Comparison of ENCODE assay signal across 14 cellular contexts in the genomic region with DNA sequence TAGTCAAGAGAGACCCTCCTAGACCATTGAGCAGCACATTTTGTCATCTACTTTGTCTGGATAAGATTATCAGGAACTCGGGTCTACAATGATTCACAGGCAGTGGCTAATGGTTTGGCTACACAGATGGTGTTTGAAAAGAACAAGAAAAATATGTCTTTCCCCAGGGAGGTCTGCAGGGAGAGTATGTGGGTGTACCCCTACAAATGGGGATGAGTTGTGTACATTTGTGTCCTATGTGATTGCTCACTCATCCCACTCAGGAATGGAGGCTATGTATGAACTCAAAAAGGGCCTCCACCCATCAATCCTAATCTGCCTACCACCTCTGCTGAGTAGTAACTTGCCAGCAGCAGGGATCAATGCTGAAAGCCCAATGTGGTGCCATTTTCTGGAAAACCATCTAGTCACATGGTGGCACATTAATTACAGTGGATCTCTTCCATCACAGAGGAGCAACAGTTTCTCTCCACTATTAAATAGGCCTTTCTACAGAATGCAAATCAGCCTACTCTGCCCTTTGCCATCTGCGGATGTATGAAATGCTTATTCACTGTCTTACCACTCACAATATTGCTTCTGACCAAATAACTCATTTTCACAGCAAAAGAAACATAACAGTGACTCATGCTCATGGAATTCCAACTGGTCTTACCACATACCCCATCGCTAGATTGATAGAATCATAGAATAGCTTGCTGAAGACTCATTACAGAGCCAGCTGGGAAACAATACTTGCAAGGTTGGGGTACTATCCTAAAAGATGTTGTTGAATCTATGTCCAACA. TPM values are rescaled to one million over a fixed set of nuclear protein-coding genes. Genes with fewer than 3 reads are reported as not detected.
A peak's percentile ranks its signal among the peaks of the same experiment; 100 is the strongest.
DNase-seq lines count a peak whose midpoint lies in the region; ATAC-seq, FAIRE-seq and TF ChIP-seq lines count a peak whose summit lies in the region.
"Had no signal": no experiment of that assay in that cellular context is flagged by ENCODE, and none has a peak within 500 bp of the region (broad histone marks: within the 10 kb centered on the region; RNA-seq: fewer than 3 reads in every experiment).

No MANE protein-coding gene starts in this region.

- H3K36me3 ChIP-seq in HepG2 (replicated peaks in 1 of 2; ENCODE audit: control insufficient read depth in 1 of 2, insufficient read depth in 2 of 2, low read length in 2 of 2), result no peaks in the 10 kb centered on the region
- no peaks in the 10 kb centered on the region for H3K36me3 ChIP-seq in right lobe of liver
- H3K36me3 ChIP-seq: gastrocnemius medialis, sigmoid colon had no signal

- TF ChIP-seq EP300 in HepG2 (IDR thresholded peaks at IDR 0.05; ENCODE audit: low read depth in 2 of 2, low read length in 2 of 2), result no peak
- TF ChIP-seq EP300 in HepG2 (CRISPR knock-in tag; IDR thresholded peaks at IDR 0.05; ENCODE audit: borderline replicate concordance), result no peak

- no peak overlapping the region for H3K4me3 ChIP-seq in HepG2 (replicated peaks in 1 of 3; ENCODE audit: insufficient read depth in 1 of 3, low read depth in 2 of 3, low read length in 3 of 3)
- H3K4me3 ChIP-seq in right lobe of liver, result no peak overlapping the region
- H3K4me3 ChIP-seq: gastrocnemius medialis, sigmoid colon had no signal

- TF ChIP-seq POLR2A in HepG2 (IDR thresholded peaks at IDR 0.05; ENCODE audit: insufficient read depth in 1 of 2, low read depth in 2 of 2, low read length in 2 of 2) (no peak), right lobe of liver (IDR thresholded peaks at IDR 0.05) (no peak)

- TF ChIP-seq RAD21 in HepG2 (CRISPR knock-in tag; IDR thresholded peaks at IDR 0.05), result no peak

- no peaks in the 10 kb centered on the region for H3K27me3 ChIP-seq in HepG2 (ENCODE audit: control insufficient read depth in 1 of 2, insufficient read depth in 2 of 2, low read length in 2 of 2)
- H3K27me3 ChIP-seq in right lobe of liver, result no peaks in the 10 kb centered on the region
- H3K27me3 ChIP-seq: gastrocnemius medialis, sigmoid colon had no signal

- no peaks in the 10 kb centered on the region for H3K79me2 ChIP-seq in HepG2 (ENCODE audit: insufficient read depth, low read length)

- CTCF ChIA-PET in HepG2 (lab: Yijun Ruan, JAX; ENCODE audit: low intra/inter-chr PET ratio, low total read pairs), result no interaction called here

- no peaks in the 10 kb centered on the region for H3K4me1 ChIP-seq in HepG2 (ENCODE audit: insufficient read depth, low read length)
- H3K4me1 ChIP-seq in right lobe of liver, result no peaks in the 10 kb centered on the region
- H3K4me1 ChIP-seq: gastrocnemius medialis, sigmoid colon had no signal

- H3K4me2 ChIP-seq in HepG2 (ENCODE audit: low read depth, low read length), result no peak overlapping the region

- no peak overlapping the region for H3K27ac Mint-ChIP-seq in immature natural killer cell

- no peaks in the 10 kb centered on the region for H3K36me3 Mint-ChIP-seq in immature natural killer cell

- H3K27ac ChIP-seq in HepG2 (ENCODE audit: extremely low read length, insufficient read depth, low read length) (no peak overlapping the region), right lobe of liver (no peak overlapping the region)
- H3K27ac ChIP-seq: gastrocnemius medialis, sigmoid colon had no signal

- H3K9me3 ChIP-seq in HepG2 (ENCODE audit: low read length) (no peaks in the 10 kb centered on the region), right lobe of liver (no peaks in the 10 kb centered on the region)
- H3K9me3 ChIP-seq: gastrocnemius medialis, sigmoid colon had no signal

- DNase-seq in HepG2 (ENCODE audit: low spot score), result peak; percentile 17
- no peak for DNase-seq in right lobe of liver
- peak; percentile 76 for DNase-seq in amniotic epithelial cell (ENCODE audit: low read depth)
- DNase-seq in hepatic stellate cell (ENCODE audit: low spot score), result peak; percentile 35
- no peak for DNase-seq in activated T-cell treated with anti-CD3 and anti-CD28 coated beads for 4 hours
- no peak for DNase-seq in immature natural killer cell
- DNase-seq in activated CD4-positive, alpha-beta T cell treated with anti-CD3 and anti-CD28 coated beads for 48 hours, result no peak
- DNase-seq: AML-193; aorta; gastrocnemius medialis; NCI-H446; sigmoid colon; stimulated activated CD8-positive, alpha-beta memory T cell treated with anti-CD3 and anti-CD28 coated beads, Interleukin-4, amount 100 ng/mL, for 48 hours had no signal

- peaks cover 0 to 3% (median 2%) of the 10 kb centered on the region in 3 donors for H3K27me3 Mint-ChIP-seq in immature natural killer cell (ENCODE audit: low read depth in 3 of 3)

- POLR2A ChIA-PET in HepG2 (lab: Yijun Ruan, JAX), result no interaction called here

- no peak overlapping the region for H3K4me3 Mint-ChIP-seq in immature natural killer cell

- H4K20me1 ChIP-seq in HepG2 (ENCODE audit: insufficient read depth, low read length), result no peaks in the 10 kb centered on the region

- intact Hi-C loops in HepG2 (cut with micrococcal nuclease; ENCODE audit: unreplicated experiment), result no loop called here
- intact Hi-C loops in right lobe of liver (cut with DNase I), result no loop called here

- 5% methylated on average over 3 of the region's 3 CpGs for WGBS in HepG2 (ENCODE audit: low lambda C conversion rate)
- 50% methylated on average over 2 of the region's 3 CpGs for WGBS in right lobe of liver (ENCODE audit: insufficient coverage, low coverage, low lambda C conversion rate, missing lambda C conversion rate)

- in situ Hi-C loops in HepG2 (cut with HindIII; ENCODE audit: extremely low pct_ligation_motif_present, low pct_unique_long_range_greater_than_20kb), result loop anchor here (10.0 kb wide), 1 partner anchor 105 kb away; no protein-coding TSS in a partner anchor

- no peak for FAIRE-seq in HepG2 (lab: Jason Lieb, UNC)

- no peak for ATAC-seq in HepG2
- no peak for ATAC-seq in right lobe of liver
- no peak for ATAC-seq in HG03097 (IDR thresholded peaks at IDR 0.05; ENCODE audit: low FRiP score, unreplicated experiment)
- ATAC-seq: gastrocnemius medialis had no signal

- no peak for TF ChIP-seq CTCF in HepG2 (CRISPR knock-in tag; IDR thresholded peaks at IDR 0.05)
- TF ChIP-seq CTCF in right lobe of liver (IDR thresholded peaks at IDR 0.05), result no peak

- no peak overlapping the region for H2AFZ ChIP-seq in HepG2 (ENCODE audit: low read length)

- peaks cover 0 to 2% (median 0%) of the 10 kb centered on the region in 6 donors for H3K9me3 Mint-ChIP-seq in immature natural killer cell

- H3K4me1 Mint-ChIP-seq in immature natural killer cell, result no peaks in the 10 kb centered on the region

- H3K9ac ChIP-seq in HepG2 (ENCODE audit: insufficient read depth, low read depth, low read length), result no peak overlapping the region

- BruUV-seq in HepG2 (replicated peaks; lab: Mats Ljungman, UMichigan), result no TSS peak

TF ChIP-seq in HepG2, 621 proteins besides CTCF, POLR2A, EP300 and RAD21:
- TF ChIP-seq ZNF331 (CRISPR knock-in tag; IDR thresholded peaks at IDR 0.05) (no peak), FOSL2 (CRISPR knock-in tag; IDR thresholded peaks at IDR 0.05) (peak; percentile 55)

RNA-seq across cellular contexts. Expression of gene TRIM42, which starts 48.3 kb away (rescaled TPM):
- not detected in 2 replicates for total RNA-seq in HepG2 (2016; rRNA removed; fragmentation: Illumina TruSeq; extraction: Trizol)
- total RNA-seq in HepG2 (2016; cell fraction: cytosol; rRNA removed; fragmentation: Illumina TruSeq; extraction: Trizol; ENCODE audit: low read depth), result not detected in 2 replicates
- not detected in 2 replicates for total RNA-seq in HepG2 (2016; cell fraction: insoluble cytoplasmic fraction; rRNA removed; fragmentation: Illumina TruSeq; extraction: Trizol)
- not detected in 2 replicates for total RNA-seq in HepG2 (2016; cell fraction: membrane; rRNA removed; fragmentation: Illumina TruSeq; extraction: Trizol)
- not detected in 2 replicates for total RNA-seq in HepG2 (2016; cell fraction: nucleus; rRNA removed; fragmentation: Illumina TruSeq; extraction: Trizol)
- polyA plus RNA-seq in HepG2 (2011; rRNA removed), result not detected in 2 replicates
- polyA plus RNA-seq in HepG2 (2011; cell fraction: cytosol; rRNA removed), result not detected in 2 replicates
- not detected in 2 replicates for polyA plus RNA-seq in HepG2 (2011; cell fraction: nucleus; rRNA removed)
- not detected in 2 replicates for polyA plus RNA-seq in HepG2 (2012)
- polyA plus RNA-seq in HepG2 (2016; cell fraction: cytosol; fragmentation: Illumina TruSeq; extraction: Trizol; ENCODE audit: low read depth), result not detected in 2 replicates
- polyA plus RNA-seq in HepG2 (2016; cell fraction: insoluble cytoplasmic fraction; fragmentation: Illumina TruSeq; extraction: Trizol; ENCODE audit: low read depth), result not detected in 2 replicates
- polyA plus RNA-seq in HepG2 (2016; cell fraction: membrane; fragmentation: Illumina TruSeq; extraction: Trizol; ENCODE audit: low read depth), result not detected in 2 replicates
- not detected in 2 replicates for polyA plus RNA-seq in HepG2 (2016; cell fraction: nucleus; fragmentation: Illumina TruSeq; extraction: Trizol; ENCODE audit: insufficient read depth, low read depth)
- polyA minus RNA-seq in HepG2 (2011; rRNA and poly(A)+ RNA removed; ENCODE audit: low replicate concordance), result not detected in 2 replicates
- polyA minus RNA-seq in HepG2 (2011; cell fraction: cytosol; rRNA and poly(A)+ RNA removed), result not detected in 2 replicates
- polyA minus RNA-seq in HepG2 (2011; cell fraction: nucleus; rRNA and poly(A)+ RNA removed), result not detected in 2 replicates
- not detected for total RNA-seq in right lobe of liver
- not detected for polyA plus RNA-seq in immature natural killer cell
- total RNA-seq: aorta, gastrocnemius medialis, sigmoid colon had no signal
- polyA plus RNA-seq: aorta, sigmoid colon had no signal

Comparison
In these comparisons a context has a peak if more than half of its experiments do, and no peak if none do; other contexts are left out.
1. DNase-seq: peak in HepG2 (single experiment), amniotic epithelial cell (single experiment) and hepatic stellate cell (single experiment); none in right lobe of liver (0 of 3), activated T-cell treated with anti-CD3 and anti-CD28 coated beads for 4 hours (single experiment), immature natural killer cell (0 of 3) and activated CD4-positive, alpha-beta T cell treated with anti-CD3 and anti-CD28 coated beads for 48 hours (single experiment).